19 cellular contexts compared by ENCODE assay signal in genomic region chr7:53656881-53657280, GRCh38.
DNase-seq lines count a peak whose midpoint lies in the region; ATAC-seq, FAIRE-seq and TF ChIP-seq lines count a peak whose summit lies in the region.
"Had no signal": no experiment of that assay in that cellular context is flagged by ENCODE, and none has a peak within 500 bp of the region (broad histone marks: within the 10 kb centered on the region; RNA-seq: fewer than 3 reads in every experiment).

No MANE protein-coding gene starts in this region.

- no peaks in the 10 kb centered on the region for H3K36me3 ChIP-seq in H1 (ENCODE audit: control insufficient read depth in 2 of 4, insufficient read depth in 4 of 4, low read length in 3 of 4)
- H3K36me3 ChIP-seq in naive thymus-derived CD4-positive, alpha-beta T cell (ENCODE audit: control insufficient read depth in 2 of 3, insufficient read depth in 3 of 3, low read length in 3 of 3) = no peaks in the 10 kb centered on the region

- peaks cover 15% of the 10 kb centered on the region for H3K9me3 Mint-ChIP-seq in Calu3 (ENCODE audit: low read depth, unreplicated experiment)
- peaks cover 5 to 32% (median 16%) of the 10 kb centered on the region in 11 donors for H3K9me3 Mint-ChIP-seq in naive thymus-derived CD4-positive, alpha-beta T cell

- H3K18ac ChIP-seq in H1 (ENCODE audit: extremely low read depth, low read length) = no peak overlapping the region

- no peaks in the 10 kb centered on the region for H3K36me3 Mint-ChIP-seq in Calu3 (ENCODE audit: insufficient read depth, unreplicated experiment)
- H3K36me3 Mint-ChIP-seq in naive thymus-derived CD4-positive, alpha-beta T cell = peaks cover 0 to 1% (median 0%) of the 10 kb centered on the region in 5 donors
- H3K36me3 Mint-ChIP-seq: CD4-positive, alpha-beta memory T cell had no signal

- no peak overlapping the region for H3K4me2 ChIP-seq in H1 (ENCODE audit: insufficient read depth in 1 of 2, low read depth in 2 of 2, low read length in 2 of 2)
- H3K4me2 ChIP-seq: A549 had no signal

- no peak overlapping the region for H3K27ac Mint-ChIP-seq in Calu3 (ENCODE audit: unreplicated experiment)
- H3K27ac Mint-ChIP-seq in naive thymus-derived CD4-positive, alpha-beta T cell = no peak overlapping the region
- H3K27ac Mint-ChIP-seq: CD4-positive, alpha-beta memory T cell had no signal

- H3K79me1 ChIP-seq in H1 (ENCODE audit: low read depth, low read length) = no peaks in the 10 kb centered on the region

- no peak for TF ChIP-seq EP300 in H1 (IDR thresholded peaks at IDR 0.05; ENCODE audit: borderline replicate concordance in 1 of 2, low read depth in 2 of 2, low read length in 2 of 2)

- H2BK15ac ChIP-seq in H1 (ENCODE audit: low read length) = no peak overlapping the region

- no TSS peak for BruUV-seq in Calu3 (replicated peaks; lab: Mats Ljungman, UMichigan)

- no peaks in the 10 kb centered on the region; a peak in 1 of 7 replicates for H3K4me1 ChIP-seq in H1 (replicated peaks in 1 of 4; ENCODE audit: control insufficient read depth in 3 of 4, insufficient read depth in 4 of 4, low read length in 3 of 4)
- H3K4me1 ChIP-seq in naive thymus-derived CD4-positive, alpha-beta T cell (ENCODE audit: control insufficient read depth in 2 of 2, insufficient read depth in 2 of 2, low read length in 2 of 2) = no peaks in the 10 kb centered on the region
- H3K4me1 ChIP-seq: A549 had no signal

- DNase-seq in LHCN-M2 (ENCODE audit: low read depth) (peak; percentile 29), H1 (ENCODE audit: low read depth in 1 of 2, low spot score in 2 of 2) (peak in 1 of 2 experiments; percentile 1), kidney glomerular epithelial cell (lab: John Stamatoyannopoulos, UW) (peak; percentile 28), renal cortical epithelial cell (ENCODE audit: low read depth) (peak; percentile 14), SKM-1 treated with dmso at 0.1 percent for 144 hours (lab: John Stamatoyannopoulos, UW; ENCODE audit: unreplicated experiment) (no peak), Calu3 (no peak)
- DNase-seq in naive thymus-derived CD4-positive, alpha-beta T cell = no peak
- DNase-seq: GOT3, NCI-H1417 treated with DMSO at 0.1 percent for 48 hours, NCI-H1930, NCI-H226, NCI-H524, NCI-H82, OCI-M1, SHP77 treated with DMSO at 0.1 percent for 48 hours had no signal

- H3K4me3 Mint-ChIP-seq in Calu3 (ENCODE audit: low read depth, unreplicated experiment) = no peak overlapping the region
- H3K4me3 Mint-ChIP-seq in naive thymus-derived CD4-positive, alpha-beta T cell = no peak overlapping the region
- H3K4me3 Mint-ChIP-seq: CD4-positive, alpha-beta memory T cell had no signal

- peak; percentile 19 for FAIRE-seq in H1 (lab: Jason Lieb, UNC)
- FAIRE-seq: A549, GM12878, GM19239 had no signal

- no peak overlapping the region for H4K91ac ChIP-seq in H1 (replicated peaks; ENCODE audit: insufficient read length, low read length)

- H2BK20ac ChIP-seq in H1 (ENCODE audit: low read length) = no peak overlapping the region

- H3K27me3 Mint-ChIP-seq in Calu3 (ENCODE audit: unreplicated experiment) = no peaks in the 10 kb centered on the region
- H3K27me3 Mint-ChIP-seq in naive thymus-derived CD4-positive, alpha-beta T cell = no peaks in the 10 kb centered on the region
- H3K27me3 Mint-ChIP-seq: CD4-positive, alpha-beta memory T cell had no signal

- H3K14ac ChIP-seq in H1 (ENCODE audit: insufficient read length) = no peak overlapping the region

- no peak overlapping the region for H3K56ac ChIP-seq in H1 (replicated peaks; ENCODE audit: insufficient read length, low read depth, low read length)

- no peak for TF ChIP-seq POLR2A in H1 (IDR thresholded peaks at IDR 0.05; ENCODE audit: control extremely low read depth in 1 of 2, low read depth in 2 of 2, low read length in 2 of 2)

- no peak overlapping the region for H2BK120ac ChIP-seq in H1 (replicated peaks; ENCODE audit: low read depth, low read length)

- TF ChIP-seq CTCF in H1 (IDR thresholded peaks at IDR 0.05; ENCODE audit: control extremely low read depth in 1 of 3, insufficient read depth in 1 of 3, low read depth in 1 of 3, low read length in 3 of 3) (no peak), Calu3 (IDR thresholded peaks at IDR 0.05; ENCODE audit: unreplicated experiment) (no peak)

- no peak overlapping the region for H2AK5ac ChIP-seq in H1 (ENCODE audit: low read depth, low read length)

- no peaks in the 10 kb centered on the region for H3K27me3 ChIP-seq in H1 (replicated peaks in 1 of 4; ENCODE audit: control insufficient read depth in 3 of 4, extremely low read depth in 1 of 4, insufficient read depth in 3 of 4, low read length in 3 of 4)
- no peaks in the 10 kb centered on the region for H3K27me3 ChIP-seq in naive thymus-derived CD4-positive, alpha-beta T cell (ENCODE audit: control insufficient read depth in 2 of 2, insufficient read depth in 2 of 2, low read length in 2 of 2)

- CTCF ChIA-PET in H1 (lab: Charles Lee; ENCODE audit: partially characterized antibody) = no interaction called here
- CTCF ChIA-PET in Calu3 (lab: Charles Lee) = no interaction called here
- CTCF ChIA-PET in naive thymus-derived CD4-positive, alpha-beta T cell (lab: Charles Lee) = no interaction called here

- no peak overlapping the region for H2BK12ac ChIP-seq in H1 (ENCODE audit: low read depth, low read length)

- intact Hi-C loops in Calu3 (cut with micrococcal nuclease; ENCODE audit: unreplicated experiment) = no loop called here
- intact Hi-C loops in naive thymus-derived CD4-positive, alpha-beta T cell (cut with micrococcal nuclease) = no loop called here

- no peak overlapping the region for H3K4me3 ChIP-seq in H1 (ENCODE audit: extremely low read depth in 1 of 4, insufficient read depth in 2 of 4, low read depth in 3 of 4, low read length in 4 of 4)
- H3K4me3 ChIP-seq in naive thymus-derived CD4-positive, alpha-beta T cell (ENCODE audit: low read length) = no peak overlapping the region
- H3K4me3 ChIP-seq: A549, GM12878 had no signal

- H3K23me2 ChIP-seq in H1 (ENCODE audit: low read depth, low read length) = no peaks in the 10 kb centered on the region

- 81% methylated on average over 1 of the region's 1 CpG; no CpG with 5 or more reads in 1 of the 2 experiments for WGBS in H1 (ENCODE audit: extremely low coverage in 1 of 2, insufficient coverage in 1 of 2, insufficient read length in 1 of 2, insufficient replicate concordance in 2 of 2, low coverage in 1 of 2, low lambda C conversion rate in 2 of 2, missing lambda C conversion rate in 1 of 2), 2 experiments

- no peak overlapping the region for H4K5ac ChIP-seq in H1 (ENCODE audit: insufficient read length, low read depth, low read length)

- no peak overlapping the region for H4K8ac ChIP-seq in H1 (ENCODE audit: extremely low read depth, insufficient read depth, low read length)

- no peak for TF ChIP-seq RAD21 in H1 (IDR thresholded peaks at IDR 0.05 in 1 of 2, conservative IDR thresholded peaks at IDR 0.05 in 1 of 2; ENCODE audit: low read depth in 2 of 2, low read length in 2 of 2)

- POLR2A ChIA-PET in H1 (lab: Charles Lee; ENCODE audit: partially characterized antibody) = no interaction called here
- POLR2A ChIA-PET in naive thymus-derived CD4-positive, alpha-beta T cell (lab: Charles Lee) = no interaction called here

- no peaks in the 10 kb centered on the region for H4K20me1 ChIP-seq in H1 (replicated peaks in 1 of 2; ENCODE audit: control insufficient read depth in 1 of 2, insufficient read depth in 2 of 2, low read length in 2 of 2)

- no peak overlapping the region for H2BK5ac ChIP-seq in H1 (ENCODE audit: low read depth, low read length)

- ATAC-seq in naive thymus-derived CD4-positive, alpha-beta T cell = no peak
- ATAC-seq: A549, GM12878 had no signal

- H3K79me2 ChIP-seq in H1 (ENCODE audit: control insufficient read depth in 1 of 2, insufficient read depth in 2 of 2, low read length in 2 of 2) = no peaks in the 10 kb centered on the region

- no peak overlapping the region for H3K23ac ChIP-seq in H1 (ENCODE audit: insufficient read length)

- H3K9me3 ChIP-seq in H1 (ENCODE audit: insufficient read depth in 2 of 2, low read depth in 1 of 2, low read length in 1 of 2) = 0 out of 4 replicates have a peak, but pooled peaks cover 0 to 2% of the 10 kb centered on the region in 2 experiments
- H3K9me3 ChIP-seq in naive thymus-derived CD4-positive, alpha-beta T cell (ENCODE audit: control insufficient read depth in 2 of 3, low read length in 3 of 3) = peaks cover 0 to 5% (median 0%) of the 10 kb centered on the region in 3 experiments
- H3K9me3 ChIP-seq: A549 had no signal

- peak overlapping the region; percentile 62 for H2AFZ ChIP-seq in H1 (ENCODE audit: low read length)

- no peak overlapping the region for H3K4ac ChIP-seq in H1 (replicated peaks; ENCODE audit: insufficient read length, low read depth, low read length)

- no peak overlapping the region for H3K9ac ChIP-seq in H1 (replicated peaks in 1 of 4; ENCODE audit: extremely low read depth in 1 of 4, low read depth in 3 of 4, low read length in 3 of 4)

- H3K27ac ChIP-seq in H1 (ENCODE audit: low read depth, low read length) = no peak overlapping the region
- no peak overlapping the region for H3K27ac ChIP-seq in naive thymus-derived CD4-positive, alpha-beta T cell (ENCODE audit: low read depth, low read length)
- H3K27ac ChIP-seq: A549 had no signal

- no peaks in the 10 kb centered on the region for H3K4me1 Mint-ChIP-seq in Calu3 (ENCODE audit: low read depth, unreplicated experiment)
- H3K4me1 Mint-ChIP-seq in naive thymus-derived CD4-positive, alpha-beta T cell = no peaks in the 10 kb centered on the region
- H3K4me1 Mint-ChIP-seq: CD4-positive, alpha-beta memory T cell had no signal

TF ChIP-seq in H1, 55 proteins besides CTCF, POLR2A, EP300 and RAD21:
- TF ChIP-seq SUZ12 (IDR thresholded peaks at IDR 0.05; ENCODE audit: low read length) (no peak), TEAD4 (IDR thresholded peaks at IDR 0.05; ENCODE audit: low read depth, low read length) (peak; percentile 44; the same call in 1 of the 2 replicates)
TF ChIP-seq in H1: peak in this region for 1.

Comparison
In these comparisons a context has a peak if more than half of its experiments do, and no peak if none do; other contexts are left out.
1. DNase-seq: peak in LHCN-M2 (single experiment), kidney glomerular epithelial cell (single experiment) and renal cortical epithelial cell (single experiment); none in SKM-1 treated with dmso at 0.1 percent for 144 hours (single experiment), Calu3 (single experiment) and naive thymus-derived CD4-positive, alpha-beta T cell (0 of 9).